Comparison of ENCODE assay signal across 11 cellular contexts in genomic region chr3:67329358-67329757, GRCh38.
DNase-seq lines count a peak whose midpoint lies in the region; ATAC-seq and TF ChIP-seq lines count a peak whose summit lies in the region.
"Had no signal": no experiment of that assay in that cellular context is flagged by ENCODE, and none has a peak within 500 bp of the region (broad histone marks: within the 10 kb centered on the region; RNA-seq: fewer than 3 reads in every experiment).

No MANE protein-coding gene starts in this region.

- DNase-seq in RKO (ENCODE audit: low spot score) = peak; percentile 23
- DNase-seq in smooth muscle cell (lab: John Stamatoyannopoulos, UW; ENCODE audit: unreplicated experiment) = no peak
- DNase-seq in cerebellar cortex (ENCODE audit: low spot score) = no peak
- DNase-seq in testis = no peak
- DNase-seq in gastrocnemius medialis = no peak
- DNase-seq: Calu3, NCI-H2081, right cardiac atrium had no signal

- no peak overlapping the region for H3K9ac ChIP-seq in smooth muscle cell (ENCODE audit: low read depth)

- H3K79me2 ChIP-seq in smooth muscle cell (ENCODE audit: low read depth) = no peaks in the 10 kb centered on the region

- H3K36me3 ChIP-seq in smooth muscle cell (ENCODE audit: low read depth) = no peaks in the 10 kb centered on the region
- no peaks in the 10 kb centered on the region for H3K36me3 ChIP-seq in testis (ENCODE audit: low read depth, missing control alignments)
- H3K36me3 ChIP-seq in gastrocnemius medialis = no peaks in the 10 kb centered on the region

- H3K27ac ChIP-seq in smooth muscle cell (ENCODE audit: low read depth) (peak overlapping the region; percentile 53), testis (no peak overlapping the region), gastrocnemius medialis (no peak overlapping the region)

- H4K20me1 ChIP-seq in smooth muscle cell (ENCODE audit: low read depth) = no peaks in the 10 kb centered on the region

- H2AFZ ChIP-seq in smooth muscle cell (ENCODE audit: low read depth) = no peak overlapping the region

- no peaks in the 10 kb centered on the region for H3F3A ChIP-seq in smooth muscle cell (ENCODE audit: low read depth)

- 70% methylated on average over 2 of the region's 2 CpGs for WGBS in smooth muscle cell (ENCODE audit: low lambda C conversion rate)
- 70 to 82% methylated on average over 2 of the region's 2 CpGs for WGBS in testis, 2 donors

- in situ Hi-C loops in gastrocnemius medialis (cut with MboI; ENCODE audit: low sequenced_read_pairs in 4 of 4) = no loop called here

- no peak for TF ChIP-seq CTCF in smooth muscle cell (IDR thresholded peaks at IDR 0.05; ENCODE audit: borderline replicate concordance, insufficient read depth, poor library complexity, severe bottlenecking)
- TF ChIP-seq CTCF in testis (IDR thresholded peaks at IDR 0.05) = no peak
- TF ChIP-seq CTCF in gastrocnemius medialis (IDR thresholded peaks at IDR 0.05 in 4 of 5, conservative IDR thresholded peaks at IDR 0.05 in 1 of 5) = no peak

- no peaks in the 10 kb centered on the region for H3K27me3 ChIP-seq in smooth muscle cell (ENCODE audit: low read depth)
- no peaks in the 10 kb centered on the region for H3K27me3 ChIP-seq in testis
- no peaks in the 10 kb centered on the region for H3K27me3 ChIP-seq in gastrocnemius medialis

- no peak for TF ChIP-seq POLR2A in testis (IDR thresholded peaks at IDR 0.05)
- TF ChIP-seq POLR2A in gastrocnemius medialis (IDR thresholded peaks at IDR 0.05) = no peak

- intact Hi-C loops in testis (cut with DNase I; ENCODE audit: low total_unique reads) (no loop called here), gastrocnemius medialis (cut with DNase I; ENCODE audit: low total_unique reads) (no loop called here)

- H3K9me3 ChIP-seq in smooth muscle cell (replicated peaks; ENCODE audit: low read depth) = no peaks in the 10 kb centered on the region
- no peaks in the 10 kb centered on the region for H3K9me3 ChIP-seq in testis
- H3K9me3 ChIP-seq in gastrocnemius medialis = no peaks in the 10 kb centered on the region

- H3K4me2 ChIP-seq in smooth muscle cell = no peak overlapping the region

- ATAC-seq in GM18870 (IDR thresholded peaks at IDR 0.05; ENCODE audit: unreplicated experiment) (peak; percentile 87), GM21619 (IDR thresholded peaks at IDR 0.05; ENCODE audit: unreplicated experiment) (peak; percentile 85), gastrocnemius medialis (no peak)
- ATAC-seq: HCT116, right cardiac atrium had no signal

- H3K4me3 ChIP-seq in smooth muscle cell (no peak overlapping the region), testis (no peak overlapping the region), gastrocnemius medialis (no peak overlapping the region)

- H3K4me1 ChIP-seq in smooth muscle cell (ENCODE audit: low read depth) (no peaks in the 10 kb centered on the region), testis (no peaks in the 10 kb centered on the region), gastrocnemius medialis (no peaks in the 10 kb centered on the region)

Comparison
In these comparisons a context has a peak if more than half of its experiments do, and no peak if none do; other contexts are left out.
1. ATAC-seq: peak in GM18870 (single experiment) and GM21619 (single experiment); none in gastrocnemius medialis (0 of 2).